1 cellular context compared by ENCODE assay signal in genomic region chr19:2722541-2723344, GRCh38.
TF ChIP-seq lines count a peak whose summit lies in the region.

No MANE protein-coding gene starts in this region.

TF ChIP-seq in K562, 482 proteins besides CTCF, POLR2A, EP300 and RAD21 (continued from another document and continues in another):
- TF ChIP-seq FOXM1 (IDR thresholded peaks at IDR 0.05; ENCODE audit: low read depth) (no peak), FOXM1 (CRISPR knock-in tag; IDR thresholded peaks at IDR 0.05; ENCODE audit: low read depth) (no peak), RBFOX2 (IDR thresholded peaks at IDR 0.05; ENCODE audit: low read depth, low read length) (peak; percentile 64), SMARCE1 (IDR thresholded peaks at IDR 0.05) (peak; percentile 70; the same call in 1 of the 2 replicates), ZNF764 (CRISPR knock-in tag; IDR thresholded peaks at IDR 0.05; ENCODE audit: low read depth) (no peak), SMAD3 (CRISPR knock-in tag; conservative IDR thresholded peaks at IDR 0.05) (no peak), NUFIP1 (IDR thresholded peaks at IDR 0.05; ENCODE audit: partially characterized antibody) (no peak), ZNF277 (CRISPR knock-in tag; IDR thresholded peaks at IDR 0.05; ENCODE audit: borderline replicate concordance) (no peak), CTBP1 (IDR thresholded peaks at IDR 0.05; ENCODE audit: borderline replicate concordance) (peak; percentile 23; the same call in 1 of the 2 replicates), ZNF592 (IDR thresholded peaks at IDR 0.05) (peak; percentile 91), ASH1L (IDR thresholded peaks at IDR 0.05; ENCODE audit: borderline replicate concordance, low read depth, partially characterized antibody) (no peak), ZFP36 (IDR thresholded peaks at IDR 0.05; ENCODE audit: low read depth, low read length, partially characterized antibody) (peak; percentile 59), RBM14 (IDR thresholded peaks at IDR 0.05; ENCODE audit: borderline replicate concordance, insufficient read depth, low read depth, low read length) (no peak), SOX6 (IDR thresholded peaks at IDR 0.05) (no peak), SMARCB1 (IDR thresholded peaks at IDR 0.05; ENCODE audit: insufficient read length, low read depth) (peak; percentile 27), HMGXB4 (CRISPR knock-in tag; IDR thresholded peaks at IDR 0.05) (no peak), KLF16 (IDR thresholded peaks at IDR 0.05) (0 out of 2 replicates have a peak, but pooled peaks have one; percentile 11), ADNP (tag; IDR thresholded peaks at IDR 0.05) (0 out of 2 replicates have a peak, but pooled peaks have one; percentile 23), ZNF408 (CRISPR knock-in tag; IDR thresholded peaks at IDR 0.05; ENCODE audit: low read depth) (no peak), POLR2H (tag; IDR thresholded peaks at IDR 0.05; ENCODE audit: low read depth) (no peak), ARID1B (IDR thresholded peaks at IDR 0.05) (peak; percentile 61), ZNF583 (CRISPR knock-in tag; IDR thresholded peaks at IDR 0.05) (no peak), AFF4 (CRISPR knock-in tag; IDR thresholded peaks at IDR 0.05) (no peak), ZNF668 (CRISPR knock-in tag; IDR thresholded peaks at IDR 0.05) (no peak), CGGBP1 (CRISPR knock-in tag; IDR thresholded peaks at IDR 0.05) (no peak), SAFB (IDR thresholded peaks at IDR 0.05; ENCODE audit: borderline replicate concordance, low read depth, low read length) (0 out of 2 replicates have a peak, but pooled peaks have one; percentile 68), SP1 (CRISPR knock-in tag; IDR thresholded peaks at IDR 0.05) (peak; percentile 55; the same call in 1 of the 2 replicates), DNMT1 (IDR thresholded peaks at IDR 0.05) (no peak), NFRKB (IDR thresholded peaks at IDR 0.05; ENCODE audit: low read depth) (no peak), CSDE1 (IDR thresholded peaks at IDR 0.05) (no peak), SNRNP70 (optimal IDR thresholded peaks at IDR 0.05; ENCODE audit: low read depth, low read length) (no peak), ZFX (CRISPR knock-in tag; IDR thresholded peaks at IDR 0.05) (peak; percentile 77), CLOCK (CRISPR knock-in tag; IDR thresholded peaks at IDR 0.05; ENCODE audit: borderline replicate concordance) (0 out of 2 replicates have a peak, but pooled peaks have one; percentile 19), ZNF77 (CRISPR knock-in tag; IDR thresholded peaks at IDR 0.05) (no peak), MAX (CRISPR knock-in tag; IDR thresholded peaks at IDR 0.05) (peak; percentile 91), CUX1 (CRISPR knock-in tag; IDR thresholded peaks at IDR 0.05) (no peak), BCOR (IDR thresholded peaks at IDR 0.05) (peak; percentile 60)
